Comparison of ENCODE assay signal across 10 cellular contexts in the genomic region with DNA sequence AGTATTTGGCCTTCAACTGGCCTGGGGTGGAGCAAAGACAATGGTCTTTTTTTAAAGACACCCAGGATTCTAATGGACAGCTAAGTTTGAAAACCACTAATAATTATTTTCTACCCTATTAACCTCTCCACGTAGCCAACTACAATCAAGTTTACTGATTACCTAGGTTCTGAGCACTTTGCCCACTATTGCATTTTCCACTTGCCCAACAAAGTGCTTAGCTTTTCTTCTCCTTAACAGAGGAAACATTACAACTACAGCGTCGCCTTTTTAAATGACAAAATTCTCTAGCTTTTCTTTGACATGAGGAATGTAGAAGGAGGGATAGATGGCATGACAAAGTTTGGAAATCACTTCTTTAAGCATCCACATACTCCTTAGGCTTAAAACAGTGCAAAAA. TPM values are rescaled to one million over a fixed set of nuclear protein-coding genes. Genes with fewer than 3 reads are reported as not detected.
DNase-seq lines count a peak whose midpoint lies in the region; ATAC-seq and TF ChIP-seq lines count a peak whose summit lies in the region.
"Had no signal": no experiment of that assay in that cellular context is flagged by ENCODE, and none has a peak within 500 bp of the region (broad histone marks: within the 10 kb centered on the region; RNA-seq: fewer than 3 reads in every experiment).

No MANE protein-coding gene starts in this region.

- H2AFZ ChIP-seq in PC-3 (ENCODE audit: low read length): no peak overlapping the region

- ATAC-seq in CD4-positive, alpha-beta T cell (ENCODE audit: poor library complexity): no peak
- ATAC-seq in PC-3 (no peak), GM18519 (IDR thresholded peaks at IDR 0.05; ENCODE audit: low FRiP score, unreplicated experiment) (no peak), HG03520 (IDR thresholded peaks at IDR 0.05; ENCODE audit: unreplicated experiment) (no peak)

- intact Hi-C loops in CD4-positive, alpha-beta T cell (cut with DNase I, micrococcal nuclease): loop anchor here in 1 of 2 experiments (5.0 to 10.0 kb wide), 2 partner anchors 35 to 1892 kb away; no protein-coding TSS in a partner anchor
- intact Hi-C loops in PC-3 (cut with micrococcal nuclease): loop anchor here (5.0 to 10.0 kb wide), 5 partner anchors 55 to 868 kb away; a partner anchor contains a TSS
- intact Hi-C loops in ovary (cut with DNase I): loop anchor here in 3 of 4 donors (10.0 kb wide), 3 partner anchors 152 to 172 kb away; a partner anchor contains a TSS

- peak overlapping the region; percentile 97 for H3K4me3 Mint-ChIP-seq in CD4-positive, alpha-beta T cell
- H3K4me3 Mint-ChIP-seq in endodermal cell: peak overlapping the region; percentile 90

- TF ChIP-seq EP300 in ovary (IDR thresholded peaks at IDR 0.05): no peak

- BruUV-seq in PC-3 (replicated peaks; lab: Mats Ljungman, UMichigan): no TSS peak

- H3K4me3 ChIP-seq in PC-3 (ENCODE audit: low read length) (peak overlapping the region; percentile 82), endodermal cell (ENCODE audit: low read length) (peak overlapping the region; percentile 90), ovary (peak overlapping the region; percentile 96)

- no peaks in the 10 kb centered on the region for H3K9me3 ChIP-seq in CD4-positive, alpha-beta T cell (ENCODE audit: control insufficient read depth, low read length)
- H3K9me3 ChIP-seq in PC-3 (ENCODE audit: low read length): no peaks in the 10 kb centered on the region
- no peaks in the 10 kb centered on the region for H3K9me3 ChIP-seq in endodermal cell (ENCODE audit: control insufficient read depth, low read length)
- H3K9me3 ChIP-seq in ovary: no peaks in the 10 kb centered on the region

- 67 to 68% methylated on average over 1 of the region's 3 CpGs for WGBS in endodermal cell (ENCODE audit: insufficient coverage in 1 of 2, insufficient read length in 1 of 2), 2 experiments
- 45 to 61% (median 58%) methylated on average over 3 of the region's 3 CpGs for WGBS in ovary, 3 donors

- peaks cover 40% of the 10 kb centered on the region for H3K36me3 Mint-ChIP-seq in CD4-positive, alpha-beta T cell (ENCODE audit: low read depth)
- H3K36me3 Mint-ChIP-seq in endodermal cell (ENCODE audit: low read depth): no peaks in the 10 kb centered on the region

- peaks cover 68% of the 10 kb centered on the region for H3K4me1 Mint-ChIP-seq in CD4-positive, alpha-beta T cell (ENCODE audit: low read depth)
- H3K4me1 Mint-ChIP-seq in endodermal cell: peaks cover 42% of the 10 kb centered on the region

- peaks cover 69% of the 10 kb centered on the region for H3K79me2 ChIP-seq in PC-3 (ENCODE audit: low read length)

- no peaks in the 10 kb centered on the region for H3K9me3 Mint-ChIP-seq in CD4-positive, alpha-beta T cell
- H3K9me3 Mint-ChIP-seq in endodermal cell: no peaks in the 10 kb centered on the region

- H4K20me1 ChIP-seq in PC-3 (ENCODE audit: low read length): peaks cover 39% of the 10 kb centered on the region

- no peak for TF ChIP-seq CTCF in CD4-positive, alpha-beta T cell (IDR thresholded peaks at IDR 0.05)
- TF ChIP-seq CTCF in PC-3 (conservative IDR thresholded peaks at IDR 0.05; ENCODE audit: low read depth, low read length) (no peak), endodermal cell (conservative IDR thresholded peaks at IDR 0.05) (no peak), ovary (IDR thresholded peaks at IDR 0.05) (no peak)

- no peaks in the 10 kb centered on the region for H3K36me3 ChIP-seq in PC-3 (ENCODE audit: low read depth, low read length)
- no peaks in the 10 kb centered on the region for H3K36me3 ChIP-seq in endodermal cell (ENCODE audit: control insufficient read depth, insufficient read depth, low read length)
- H3K36me3 ChIP-seq in ovary: no peaks in the 10 kb centered on the region

- H3K27me3 Mint-ChIP-seq in CD4-positive, alpha-beta T cell: no peaks in the 10 kb centered on the region
- H3K27me3 Mint-ChIP-seq in endodermal cell (ENCODE audit: insufficient read depth): no peaks in the 10 kb centered on the region

- H3K9ac ChIP-seq in PC-3 (ENCODE audit: low read length) (peak overlapping the region; percentile 90; the same call in 1 of the 2 replicates), endodermal cell (ENCODE audit: extremely low read depth, low read length, poor library complexity, severe bottlenecking) (no peak overlapping the region)

- POLR2A ChIA-PET in CD4-positive, alpha-beta T cell (lab: Charles Lee): interaction anchor here (0.6 to 2.6 kb wide), 4 partner anchors 31 to 1350 kb away, joined by 3 to 10 read pairs (median 6); a partner anchor contains a TSS
- POLR2A ChIA-PET in PC-3 (lab: Charles Lee; ENCODE audit: unreplicated experiment): no interaction called here

- DNase-seq in CD4-positive, alpha-beta T cell: no peak
- no peak for DNase-seq in PC-3
- no peak for DNase-seq in endodermal cell
- DNase-seq in ovary: no peak
- no peak for DNase-seq in NCI-H510A (lab: John Stamatoyannopoulos, UW)
- no peak for DNase-seq in Ammon's horn (ENCODE audit: low spot score)

- no peak for TF ChIP-seq POLR2A in ovary (IDR thresholded peaks at IDR 0.05)

- H3K4me2 ChIP-seq in PC-3 (ENCODE audit: low read length): peak overlapping the region; percentile 89

- no peaks in the 10 kb centered on the region for H3F3A ChIP-seq in PC-3 (ENCODE audit: low read length, unreplicated experiment)

- no peak overlapping the region for H3K27ac ChIP-seq in CD4-positive, alpha-beta T cell (ENCODE audit: low read depth, low read length)
- H3K27ac ChIP-seq in PC-3 (ENCODE audit: low read length) (no peak overlapping the region), endodermal cell (ENCODE audit: low read depth, low read length) (no peak overlapping the region), ovary (no peak overlapping the region)

- H3K27ac Mint-ChIP-seq in CD4-positive, alpha-beta T cell: peak overlapping the region; percentile 90
- H3K27ac Mint-ChIP-seq in endodermal cell: no peak overlapping the region

- H3K4me1 ChIP-seq in PC-3 (ENCODE audit: insufficient read depth, low read length) (peaks cover 57% of the 10 kb centered on the region), endodermal cell (ENCODE audit: control insufficient read depth, insufficient read depth, low read length) (peaks cover 8% of the 10 kb centered on the region), ovary (ENCODE audit: insufficient read depth) (peaks cover 4% of the 10 kb centered on the region)

- no peaks in the 10 kb centered on the region for H3K9me2 ChIP-seq in PC-3 (replicated peaks; ENCODE audit: low read length)

- CTCF ChIA-PET in CD4-positive, alpha-beta T cell (lab: Charles Lee): interaction anchor here (1.3 to 1.9 kb wide), 2 partner anchors 9 to 49 kb away, joined by 3 to 6 read pairs; no protein-coding TSS in a partner anchor
- CTCF ChIA-PET in PC-3 (lab: Charles Lee): no interaction called here

- no peaks in the 10 kb centered on the region for H3K27me3 ChIP-seq in CD4-positive, alpha-beta T cell (ENCODE audit: control insufficient read depth, insufficient read depth, low read length)
- H3K27me3 ChIP-seq in PC-3 (ENCODE audit: low read length) (no peaks in the 10 kb centered on the region), endodermal cell (ENCODE audit: control insufficient read depth, insufficient read depth, low read length, poor library complexity, severe bottlenecking) (no peaks in the 10 kb centered on the region), ovary (no peaks in the 10 kb centered on the region)

RNA-seq across cellular contexts. Expression of a gene that starts 2.0 kb away (rescaled TPM):
- total RNA-seq in CD4-positive, alpha-beta T cell: 10 to 100 TPM; 53.8 to 59.2 TPM
- total RNA-seq in PC-3 (2014; rRNA removed) (52.3 and 58.1 TPM in 2 replicates), endodermal cell (10 to 100 TPM; 10.2 to 14.4 TPM), ovary (10 to 100 TPM; 15.9 to 37.6 (median 18.3) TPM)
- polyA plus RNA-seq in endodermal cell (2013, experiment 1 of 2): 15.7 TPM
- polyA plus RNA-seq in endodermal cell (2013, experiment 2 of 2): 17.4 TPM
- polyA plus RNA-seq in ovary: 10 to 100 TPM; 14.7 to 23.6 TPM

RNA-seq across cellular contexts. Expression of a gene that starts 37.6 kb away (rescaled TPM):
- total RNA-seq in CD4-positive, alpha-beta T cell: not detected
- total RNA-seq in PC-3 (2014; rRNA removed) (not detected in 2 replicates), endodermal cell (not detected), ovary (not detected)
- 3.6 TPM for polyA plus RNA-seq in endodermal cell (2013, experiment 1 of 2)
- 4.2 TPM for polyA plus RNA-seq in endodermal cell (2013, experiment 2 of 2)
- not detected for polyA plus RNA-seq in ovary
- total RNA-seq: SK-MEL-5 had no signal
- polyA plus RNA-seq: esophagus had no signal
